In the genomic region with DNA sequence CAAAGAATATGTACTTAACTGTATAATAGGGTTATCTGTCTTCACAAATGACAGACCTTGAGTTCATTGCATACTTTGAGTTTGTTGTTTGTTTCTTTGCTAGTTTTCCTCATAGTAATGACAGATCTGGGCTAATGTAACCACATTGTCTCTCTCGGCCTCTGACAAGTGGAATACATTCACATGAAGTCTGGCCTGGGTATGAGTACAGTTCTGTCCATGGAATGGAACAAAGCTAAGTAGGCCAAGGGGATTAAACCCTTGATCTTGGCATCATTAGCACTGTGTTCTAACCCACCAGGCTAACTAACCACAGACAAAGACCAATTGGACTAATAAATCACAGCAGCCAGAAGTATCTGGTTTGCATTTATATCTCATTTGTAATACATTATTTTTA, we compare ENCODE assay signal across 24 cellular contexts. TPM values are rescaled to one million over a fixed set of nuclear protein-coding genes. Genes with fewer than 3 reads are reported as not detected.
"Had no signal": no experiment of that assay in that cellular context is flagged by ENCODE, and none has a peak within 500 bp of the region (broad histone marks: within the 10 kb centered on the region; RNA-seq: fewer than 3 reads in every experiment).

No MANE protein-coding gene starts in this region.

- H3K9ac ChIP-seq: neural progenitor cell, parathyroid adenoma had no signal

- H3K79me2 ChIP-seq: parathyroid adenoma had no signal

- H3K27ac ChIP-seq: neural progenitor cell, ovary, parathyroid adenoma, psoas muscle, right lobe of liver, spleen, stomach, thoracic aorta, thyroid gland, upper lobe of right lung, uterus had no signal

- H3K4me3 ChIP-seq: neural progenitor cell, ovary, psoas muscle, right lobe of liver, spleen, stomach, thoracic aorta, thyroid gland, tibial nerve, upper lobe of right lung, uterus had no signal

- H3K4me2 ChIP-seq: neural progenitor cell had no signal

- H3K36me3 ChIP-seq: neural progenitor cell, ovary, right lobe of liver, spleen, stomach, thoracic aorta, thyroid gland, tibial nerve, upper lobe of right lung, uterus had no signal

- ATAC-seq: naive thymus-derived CD4-positive, alpha-beta T cell; natural killer cell; psoas muscle; right cardiac atrium; right lobe of liver; stimulated activated effector memory CD8-positive, alpha-beta T cell treated with anti-CD3 and anti-CD28 coated beads, Interleukin-12 subunit alpha, Interleukin-12 subunit beta, amount 100 ng/mL, for 72 hours; stimulated activated naive B cell treated with anti-CD40 and anti-IgM and Interleukin-4, amounts not matched to agents 10 μg/mL and 1 μg/mL and 100 μg/mL, for 72 hours; upper lobe of right lung had no signal

- DNase-seq: naive thymus-derived CD4-positive, alpha-beta T cell; natural killer cell; occipital lobe; ovary; psoas muscle; right cardiac atrium; right lobe of liver; small intestine; spleen; stimulated activated CD4-positive, alpha-beta T cell treated with anti-CD3 and anti-CD28 coated beads, Interleukin-12 subunit alpha, Interleukin-12 subunit beta, amount 100 ng/mL, for 4 hours; stimulated activated CD4-positive, alpha-beta T cell treated with anti-CD3 and anti-CD28 coated beads, Interleukin-2, amount 100 ng/mL, for 24 hours; stimulated activated CD4-positive, alpha-beta T cell treated with anti-CD3 and anti-CD28 coated beads, Interleukin-2, amount 100 ng/mL, for 48 hours; stimulated activated CD4-positive, alpha-beta T cell treated with anti-CD3 and anti-CD28 coated beads, Interleukin-4, amount 100 ng/mL, for 24 hours; stimulated activated naive B cell treated with anti-CD40 and anti-IgM and Interleukin-4, amounts not matched to agents 10 μg/mL and 1 μg/mL and 100 μg/mL, for 72 hours; stimulated activated naive CD4-positive, alpha-beta T cell treated with Interleukin-2 at 50 U/mL for 16 hours; stomach; thyroid gland; upper lobe of right lung; uterus had no signal

- H2AFZ ChIP-seq: neural progenitor cell, parathyroid adenoma had no signal

- H3K9me3 ChIP-seq: ovary, psoas muscle, right lobe of liver, spleen, stomach, thoracic aorta, thyroid gland, tibial nerve, upper lobe of right lung, uterus had no signal

- H3K4me1 ChIP-seq: neural progenitor cell, parathyroid adenoma, psoas muscle, right lobe of liver, spleen, thyroid gland, upper lobe of right lung, uterus had no signal

- H3K27me3 ChIP-seq: neural progenitor cell, ovary, right lobe of liver, spleen, stomach, thyroid gland, tibial nerve, upper lobe of right lung, uterus had no signal

RNA-seq across cellular contexts. Expression of a gene that starts 7.6 kb away (rescaled TPM):
- total RNA-seq: natural killer cell had no signal
- polyA plus RNA-seq: naive thymus-derived CD4-positive, alpha-beta T cell had no signal
